Comparison of ENCODE assay signal across 8 cellular contexts in the genomic region with DNA sequence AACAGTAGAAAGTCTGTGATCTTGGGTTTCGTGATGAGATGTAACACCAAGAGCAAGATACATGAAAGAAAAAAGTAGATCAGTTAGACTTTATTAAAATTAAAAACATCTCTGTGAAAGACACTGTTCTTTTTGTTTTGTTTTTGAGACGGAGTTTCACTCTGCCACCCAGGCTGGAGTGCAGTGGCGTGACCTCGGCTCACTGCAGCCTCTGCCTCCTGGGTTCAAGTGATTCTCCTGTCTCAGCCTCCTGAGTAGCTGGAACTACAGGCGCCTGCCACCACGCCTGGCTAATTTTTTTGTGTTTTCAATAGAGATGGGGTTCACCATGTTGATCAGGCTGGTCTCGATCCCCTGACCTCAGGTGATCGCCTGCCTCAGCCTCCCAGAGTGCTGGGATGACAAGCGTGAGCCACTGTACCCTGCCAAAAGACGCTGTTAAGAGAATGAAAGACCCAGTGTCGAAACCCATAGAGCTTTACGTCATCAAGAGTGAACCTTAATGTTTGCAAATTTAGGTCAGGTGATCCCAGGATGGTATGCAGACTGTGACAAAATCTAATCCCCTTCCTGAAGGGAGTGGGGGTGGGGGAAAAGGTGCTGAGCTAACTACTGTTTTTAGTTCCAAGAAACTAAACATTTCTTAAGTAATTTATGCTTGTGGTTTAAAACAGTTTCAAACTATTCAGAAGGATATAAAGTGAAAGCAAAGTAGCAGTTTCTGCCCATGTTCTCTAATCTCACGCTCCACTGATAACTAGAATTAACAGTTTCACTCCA. TPM values are rescaled to one million over a fixed set of nuclear protein-coding genes. Genes with fewer than 3 reads are reported as not detected.
DNase-seq lines count a peak whose midpoint lies in the region; ATAC-seq and TF ChIP-seq lines count a peak whose summit lies in the region.

No MANE protein-coding gene starts in this region.

- TF ChIP-seq CTCF in neutrophil (IDR thresholded peaks at IDR 0.05) (no peak), vagina (IDR thresholded peaks at IDR 0.05) (no peak)

- H3K36me3 ChIP-seq in neutrophil (peaks cover 11% of the 10 kb centered on the region), vagina (peaks cover 0 to 16% of the 10 kb centered on the region in 2 donors)

- in situ Hi-C loops in KBM-7 (cut with MboI; ENCODE audit: low pct_unique_long_range_greater_than_20kb, low sequenced_read_pairs) = no loop called here

- no peak for TF ChIP-seq POLR2A in vagina (IDR thresholded peaks at IDR 0.05)

- H3K4me1 ChIP-seq in neutrophil (ENCODE audit: control insufficient read depth in 1 of 2, insufficient read depth in 1 of 2, low read depth in 1 of 2, low read length in 1 of 2) = peaks cover 5 to 9% of the 10 kb centered on the region in 2 experiments
- H3K4me1 ChIP-seq in vagina = no peaks in the 10 kb centered on the region

- peak overlapping the region; percentile 73 for H3K27ac ChIP-seq in neutrophil
- H3K27ac ChIP-seq in vagina = no peak overlapping the region

- peak; percentile 54 for DNase-seq in activated naive CD4-positive, alpha-beta T cell treated with Interleukin-2 at 50 U/mL for 16 hours
- no peak for DNase-seq in activated naive CD4-positive, alpha-beta T cell (lab: John Stamatoyannopoulos, UW)
- DNase-seq in activated T-cell treated with anti-CD3 and anti-CD28 coated beads for 48 hours (ENCODE audit: low read depth) = peak; percentile 20
- DNase-seq in KBM-7 = no peak
- no peak for DNase-seq in vagina (ENCODE audit: extremely low spot score in 2 of 2)
- no peak for DNase-seq in SIG-M5 (lab: John Stamatoyannopoulos, UW)

- no peak overlapping the region for H3K4me3 ChIP-seq in neutrophil (ENCODE audit: low read depth in 1 of 2, low read length in 1 of 2)
- H3K4me3 ChIP-seq in vagina = no peak overlapping the region

- ATAC-seq in HG03280 (IDR thresholded peaks at IDR 0.05; ENCODE audit: unreplicated experiment) = peak; percentile 94

- H3K27me3 ChIP-seq in neutrophil = no peaks in the 10 kb centered on the region
- no peaks in the 10 kb centered on the region for H3K27me3 ChIP-seq in vagina

- H3K9me3 ChIP-seq in neutrophil (no peaks in the 10 kb centered on the region), vagina (no peaks in the 10 kb centered on the region)

- intact Hi-C loops in vagina (cut with DNase I) = no loop called here

RNA-seq across cellular contexts. Expression of gene OFD1, which starts 8.0 kb away (rescaled TPM):
- 49.1 TPM for total RNA-seq in vagina

RNA-seq across cellular contexts. Expression of gene TRAPPC2, which starts 8.2 kb away (rescaled TPM):
- 14.2 TPM for total RNA-seq in vagina

RNA-seq across cellular contexts. Expression of gene RAB9A, which starts 53.7 kb away (rescaled TPM):
- 15.0 TPM for total RNA-seq in vagina

Comparison
In these comparisons a context has a peak if more than half of its experiments do, and no peak if none do; other contexts are left out.
1. DNase-seq: peak in activated naive CD4-positive, alpha-beta T cell treated with Interleukin-2 at 50 U/mL for 16 hours (single experiment) and activated T-cell treated with anti-CD3 and anti-CD28 coated beads for 48 hours (single experiment); none in activated naive CD4-positive, alpha-beta T cell (0 of 4), KBM-7 (single experiment), vagina (0 of 2) and SIG-M5 (single experiment).